Comparison of ENCODE assay signal across 8 cellular contexts in the genomic region with DNA sequence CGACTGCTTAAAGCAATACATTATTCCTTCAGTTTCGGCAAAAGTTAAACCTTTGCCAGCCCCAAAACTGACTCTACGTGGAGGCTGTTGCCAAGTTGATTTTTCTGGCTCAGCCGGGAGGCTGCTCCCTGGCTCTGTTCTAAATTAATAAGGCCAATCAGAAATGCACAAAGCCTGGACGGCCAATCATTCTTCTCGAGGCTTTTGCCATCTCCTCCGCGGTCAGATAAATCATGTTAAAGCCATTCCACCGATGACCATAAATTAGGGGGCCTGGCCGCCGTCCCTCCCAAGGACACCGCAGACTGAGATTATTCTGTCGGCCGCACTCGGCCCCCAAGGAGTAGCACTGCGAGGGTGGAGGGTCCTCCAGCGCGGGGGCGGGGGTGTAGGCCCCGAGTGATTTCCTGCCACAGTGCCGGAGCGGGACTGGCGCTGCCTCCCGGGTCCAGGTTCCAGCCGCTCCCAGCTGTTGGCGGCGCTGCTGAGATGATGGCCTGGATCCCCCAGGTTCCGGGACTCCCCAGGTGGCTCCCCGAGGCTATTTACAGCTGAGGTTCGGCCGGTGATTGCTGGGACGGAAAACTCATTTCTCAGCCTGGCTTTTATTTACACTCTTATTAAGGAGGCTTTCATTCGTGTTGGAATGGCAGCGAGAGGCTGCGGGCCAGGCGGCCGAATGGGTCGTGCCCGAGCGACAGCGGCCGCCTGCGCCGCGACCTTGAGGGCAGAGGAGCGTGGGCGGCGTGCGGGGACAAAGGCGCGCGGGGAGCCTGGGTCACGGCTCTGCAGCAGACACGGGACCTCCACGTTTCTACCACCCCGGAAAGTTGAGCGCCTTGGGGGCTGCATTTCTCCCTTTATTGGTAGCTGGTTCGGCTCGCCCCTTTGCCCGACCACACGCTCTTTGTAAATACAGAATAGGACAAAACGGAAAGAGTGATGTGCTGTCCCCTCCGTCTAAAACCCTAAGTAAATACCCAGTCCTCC.
A peak's percentile ranks its signal among the peaks of the same experiment; 100 is the strongest.
DNase-seq lines count a peak whose midpoint lies in the region; ATAC-seq and TF ChIP-seq lines count a peak whose summit lies in the region.

No MANE protein-coding gene starts in this region.

- H3K4me3 ChIP-seq in MM.1S (ENCODE audit: low read length) (peak overlapping the region; percentile 15; the same call in 1 of the 2 replicates), esophagus squamous epithelium (peak overlapping the region; percentile 41 to 69 (median 50)), testis (peak overlapping the region; percentile 56 to 57)

- H3K4me2 ChIP-seq in MM.1S (ENCODE audit: low read depth, low read length) = peak overlapping the region; percentile 45

- H3K27me3 ChIP-seq in MM.1S (replicated peaks; ENCODE audit: insufficient read depth, low read length) (no peaks in the 10 kb centered on the region; the same call in 1 of the 2 replicates), esophagus squamous epithelium (peaks cover 0 to 51% (median 0%) of the 10 kb centered on the region in 4 donors), testis (no peaks in the 10 kb centered on the region)

- H3K9me2 ChIP-seq in MM.1S (replicated peaks; ENCODE audit: insufficient read depth, low read length) = no peaks in the 10 kb centered on the region

- TF ChIP-seq CTCF in MM.1S (IDR thresholded peaks at IDR 0.05; ENCODE audit: low read length) = no peak
- TF ChIP-seq CTCF in esophagus squamous epithelium (IDR thresholded peaks at IDR 0.05) = peak in 4 of 6 experiments; percentile 4 to 39 (median 23)
- no peak for TF ChIP-seq CTCF in testis (IDR thresholded peaks at IDR 0.05)

- no peaks in the 10 kb centered on the region for H3K36me3 ChIP-seq in MM.1S (replicated peaks; ENCODE audit: insufficient read depth, low read length)
- no peaks in the 10 kb centered on the region for H3K36me3 ChIP-seq in esophagus squamous epithelium
- no peaks in the 10 kb centered on the region for H3K36me3 ChIP-seq in testis (ENCODE audit: low read depth, missing control alignments)

- H3F3A ChIP-seq in MM.1S (ENCODE audit: insufficient read depth, low read length) = no peaks in the 10 kb centered on the region

- no peak overlapping the region for H3K9ac ChIP-seq in MM.1S (ENCODE audit: low read length)

- intact Hi-C loops in esophagus squamous epithelium (cut with DNase I) = no loop called here
- intact Hi-C loops in testis (cut with DNase I; ENCODE audit: low total_unique reads) = no loop called here

- H3K79me2 ChIP-seq in MM.1S (ENCODE audit: low read length) = no peaks in the 10 kb centered on the region

- H4K20me1 ChIP-seq in MM.1S (ENCODE audit: insufficient read depth, low read length) = no peaks in the 10 kb centered on the region

- no peak for TF ChIP-seq POLR2A in esophagus squamous epithelium (IDR thresholded peaks at IDR 0.05)
- TF ChIP-seq POLR2A in testis (IDR thresholded peaks at IDR 0.05) = no peak

- H3K9me3 ChIP-seq in MM.1S (replicated peaks; ENCODE audit: insufficient read depth, low read length) (no peaks in the 10 kb centered on the region), esophagus squamous epithelium (no peaks in the 10 kb centered on the region), testis (no peaks in the 10 kb centered on the region)

- H2AFZ ChIP-seq in MM.1S (ENCODE audit: low read length) = peak overlapping the region; percentile 58; the same call in 1 of the 2 replicates

- DNase-seq in Daoy (ENCODE audit: low read depth) = peak; percentile 96
- DNase-seq in MM.1S = no peak
- DNase-seq in activated T-cell treated with anti-CD3 and anti-CD28 coated beads, Interleukin-2, amount 50 U/mL, for 1 hour = peak; percentile 28
- no peak for DNase-seq in esophagus squamous epithelium (lab: John Stamatoyannopoulos, UW)
- DNase-seq in midbrain (lab: John Stamatoyannopoulos, UW) = peak; percentile 63
- DNase-seq in testis = peak; percentile 72
- no peak for DNase-seq in activated CD4-positive, CD25-positive, alpha-beta regulatory T cell (lab: John Stamatoyannopoulos, UW)

- peak; percentile 84 for ATAC-seq in GM21723 (IDR thresholded peaks at IDR 0.05; ENCODE audit: unreplicated experiment)

- H3K27ac ChIP-seq in MM.1S (ENCODE audit: low read length) (no peak overlapping the region), esophagus squamous epithelium (peak overlapping the region; percentile 47 to 86 (median 66)), testis (peak overlapping the region; percentile 22 to 62)

- WGBS in esophagus squamous epithelium, 2 donors = 2 to 5% methylated on average over 31 to 33 of the region's 63 CpGs
- 1% methylated on average over 35 to 63 of the region's 63 CpGs for WGBS in testis, 2 donors

- H3K4me1 ChIP-seq in MM.1S (ENCODE audit: low read length) = no peaks in the 10 kb centered on the region
- peaks cover 0 to 21% (median 15%) of the 10 kb centered on the region in 3 donors for H3K4me1 ChIP-seq in esophagus squamous epithelium
- H3K4me1 ChIP-seq in testis = peaks cover 13% of the 10 kb centered on the region

Comparison
In these comparisons a context has a peak if more than half of its experiments do, and no peak if none do; other contexts are left out.
1. DNase-seq: peak in Daoy (single experiment), activated T-cell treated with anti-CD3 and anti-CD28 coated beads, Interleukin-2, amount 50 U/mL, for 1 hour (single experiment), midbrain (single experiment) and testis (single experiment); none in MM.1S (single experiment), esophagus squamous epithelium (single experiment) and activated CD4-positive, CD25-positive, alpha-beta regulatory T cell (0 of 4).
2. CTCF ChIP-seq: peak in esophagus squamous epithelium (4 of 6); none in MM.1S (single experiment) and testis (0 of 3).
3. Peak in every context shown above with its lines, with median percentiles within 50 percentile points of each other: H3K4me3 ChIP-seq.